In the genomic region with DNA sequence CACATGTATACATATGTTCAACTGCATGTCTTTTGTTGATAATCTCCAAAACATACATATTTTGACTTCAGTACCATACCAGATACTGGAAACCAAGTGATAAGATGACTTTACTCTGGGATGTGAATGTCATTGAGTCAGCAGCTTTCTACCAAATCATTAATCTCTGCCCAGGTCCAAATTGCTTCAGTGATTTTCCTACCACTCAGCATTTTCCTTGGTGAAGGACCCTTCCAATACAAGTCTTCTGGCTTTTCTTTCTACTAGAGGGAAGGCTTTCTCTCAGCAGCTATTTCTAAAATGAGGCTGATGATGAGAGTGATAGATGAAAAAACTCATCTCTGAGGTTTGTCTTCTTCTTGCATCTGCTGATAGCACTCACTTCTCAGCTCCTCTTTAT, we compare ENCODE assay signal across 3 cellular contexts.
TF ChIP-seq lines count a peak whose summit lies in the region.

No MANE protein-coding gene starts in this region.

TF ChIP-seq in HepG2, 621 proteins besides CTCF, POLR2A, EP300 and RAD21:
- TF ChIP-seq MAFK (conservative IDR thresholded peaks at IDR 0.05 in 1 of 2, IDR thresholded peaks at IDR 0.05 in 1 of 2; ENCODE audit: low read length in 2 of 2) = peak; percentile 49 to 66; a peak in 3 of 4 replicates
- TF ChIP-seq MAFF (IDR thresholded peaks at IDR 0.05; ENCODE audit: low read depth, low read length) = peak; percentile 55
- no peak for TF ChIP-seq ZNF407 (CRISPR knock-in tag; IDR thresholded peaks at IDR 0.05; ENCODE audit: not compliant biosample characterization)

TF ChIP-seq in A549, 52 proteins besides CTCF, POLR2A, EP300 and RAD21:
- TF ChIP-seq, protein P1, sequence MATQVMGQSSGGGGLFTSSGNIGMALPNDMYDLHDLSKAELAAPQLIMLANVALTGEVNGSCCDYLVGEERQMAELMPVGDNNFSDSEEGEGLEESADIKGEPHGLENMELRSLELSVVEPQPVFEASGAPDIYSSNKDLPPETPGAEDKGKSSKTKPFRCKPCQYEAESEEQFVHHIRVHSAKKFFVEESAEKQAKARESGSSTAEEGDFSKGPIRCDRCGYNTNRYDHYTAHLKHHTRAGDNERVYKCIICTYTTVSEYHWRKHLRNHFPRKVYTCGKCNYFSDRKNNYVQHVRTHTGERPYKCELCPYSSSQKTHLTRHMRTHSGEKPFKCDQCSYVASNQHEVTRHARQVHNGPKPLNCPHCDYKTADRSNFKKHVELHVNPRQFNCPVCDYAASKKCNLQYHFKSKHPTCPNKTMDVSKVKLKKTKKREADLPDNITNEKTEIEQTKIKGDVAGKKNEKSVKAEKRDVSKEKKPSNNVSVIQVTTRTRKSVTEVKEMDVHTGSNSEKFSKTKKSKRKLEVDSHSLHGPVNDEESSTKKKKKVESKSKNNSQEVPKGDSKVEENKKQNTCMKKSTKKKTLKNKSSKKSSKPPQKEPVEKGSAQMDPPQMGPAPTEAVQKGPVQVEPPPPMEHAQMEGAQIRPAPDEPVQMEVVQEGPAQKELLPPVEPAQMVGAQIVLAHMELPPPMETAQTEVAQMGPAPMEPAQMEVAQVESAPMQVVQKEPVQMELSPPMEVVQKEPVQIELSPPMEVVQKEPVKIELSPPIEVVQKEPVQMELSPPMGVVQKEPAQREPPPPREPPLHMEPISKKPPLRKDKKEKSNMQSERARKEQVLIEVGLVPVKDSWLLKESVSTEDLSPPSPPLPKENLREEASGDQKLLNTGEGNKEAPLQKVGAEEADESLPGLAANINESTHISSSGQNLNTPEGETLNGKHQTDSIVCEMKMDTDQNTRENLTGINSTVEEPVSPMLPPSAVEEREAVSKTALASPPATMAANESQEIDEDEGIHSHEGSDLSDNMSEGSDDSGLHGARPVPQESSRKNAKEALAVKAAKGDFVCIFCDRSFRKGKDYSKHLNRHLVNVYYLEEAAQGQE (IDR thresholded peaks at IDR 0.05) = no peak
- peak; percentile 68 for TF ChIP-seq MAFK (IDR thresholded peaks at IDR 0.05; ENCODE audit: partially characterized antibody)

TF ChIP-seq in IMR-90, 13 proteins besides CTCF, POLR2A, EP300 and RAD21:
- peak; percentile 29; the same call in 1 of the 2 replicates for TF ChIP-seq MAFK (IDR thresholded peaks at IDR 0.05; ENCODE audit: low read depth, low read length)
- no peak for TF ChIP-seq SMC3 (IDR thresholded peaks at IDR 0.05; ENCODE audit: low read depth, low read length)
